7 cellular contexts compared by ENCODE assay signal in the genomic region with DNA sequence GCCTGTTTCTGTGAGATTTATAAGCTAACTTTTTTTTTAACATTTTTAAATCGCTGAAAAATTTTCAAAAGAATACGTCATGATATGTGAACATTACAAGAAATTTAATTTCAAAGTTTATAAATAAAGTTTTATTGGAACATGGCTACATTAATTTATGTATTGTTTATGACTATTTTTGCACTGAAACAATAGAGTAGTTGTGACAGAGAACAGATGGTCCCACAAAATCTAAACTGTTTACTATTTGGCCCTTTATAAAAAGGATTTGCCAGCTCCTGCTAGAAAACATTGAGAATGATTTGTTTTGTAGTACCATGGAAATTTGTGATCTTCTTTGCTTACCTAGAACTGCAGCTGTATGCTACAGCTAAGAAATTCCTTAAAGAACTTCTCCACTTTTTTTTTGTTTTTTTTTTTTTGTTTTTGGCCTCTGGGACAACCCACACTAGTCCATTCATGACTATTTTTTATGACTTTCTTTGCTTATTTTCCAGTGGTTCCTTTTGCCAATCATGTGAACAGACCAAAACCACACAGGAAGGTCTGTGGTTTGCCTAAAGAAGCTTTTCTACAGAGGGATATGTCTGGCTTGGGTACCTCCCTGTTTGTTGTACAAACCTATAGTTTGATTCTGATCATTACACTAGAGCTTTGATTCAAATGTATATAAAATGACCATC. TPM values are rescaled to one million over a fixed set of nuclear protein-coding genes. Genes with fewer than 3 reads are reported as not detected.
DNase-seq lines count a peak whose midpoint lies in the region; ATAC-seq and TF ChIP-seq lines count a peak whose summit lies in the region.

No MANE protein-coding gene starts in this region.

- H3K4me1 Mint-ChIP-seq in activated naive CD8-positive, alpha-beta T cell (ENCODE audit: low read depth), result peaks cover 71% of the 10 kb centered on the region
- peaks cover 70% of the 10 kb centered on the region for H3K4me1 Mint-ChIP-seq in osteocyte (ENCODE audit: unreplicated experiment)

- H3K9ac ChIP-seq in Loucy (ENCODE audit: low read depth, low read length, poor library complexity, severe bottlenecking), result no peak overlapping the region

- H3K27ac Mint-ChIP-seq in activated naive CD8-positive, alpha-beta T cell, result peak overlapping the region; percentile 51
- H3K27ac Mint-ChIP-seq in osteocyte (ENCODE audit: unreplicated experiment), result peak overlapping the region; percentile 70

- H3K79me2 ChIP-seq in Loucy (ENCODE audit: insufficient read depth, low read length), result no peaks in the 10 kb centered on the region

- H3K4me1 ChIP-seq in Loucy (ENCODE audit: insufficient read depth, low read length, poor library complexity, severe bottlenecking), result peaks cover 35% of the 10 kb centered on the region

- no peaks in the 10 kb centered on the region for H3K9me3 Mint-ChIP-seq in activated naive CD8-positive, alpha-beta T cell (ENCODE audit: low read depth)
- peaks cover 2% of the 10 kb centered on the region for H3K9me3 Mint-ChIP-seq in osteocyte (ENCODE audit: unreplicated experiment)

- H3K4me3 ChIP-seq in Loucy (ENCODE audit: low read length, poor library complexity, severe bottlenecking), result no peak overlapping the region
- no peak overlapping the region for H3K4me3 ChIP-seq in MG63

- peak overlapping the region; percentile 67 for H3K4me3 Mint-ChIP-seq in activated naive CD8-positive, alpha-beta T cell
- H3K4me3 Mint-ChIP-seq in osteocyte (ENCODE audit: unreplicated experiment), result no peak overlapping the region

- H3K4me2 ChIP-seq in Loucy (ENCODE audit: low read depth, low read length, poor library complexity, severe bottlenecking), result peak overlapping the region; percentile 34

- H3K36me3 ChIP-seq in Loucy (ENCODE audit: insufficient read depth, low read length), result no peaks in the 10 kb centered on the region
- no peaks in the 10 kb centered on the region for H3K36me3 ChIP-seq in MG63

- no peak overlapping the region for H2AFZ ChIP-seq in Loucy (ENCODE audit: low read length)

- no peaks in the 10 kb centered on the region for H3F3A ChIP-seq in Loucy (ENCODE audit: low read depth)

- no peaks in the 10 kb centered on the region for H3K9me3 ChIP-seq in Loucy (ENCODE audit: insufficient read depth, low read depth, low read length)
- no peaks in the 10 kb centered on the region for H3K9me3 ChIP-seq in MG63

- no peak for TF ChIP-seq CTCF in Loucy (conservative IDR thresholded peaks at IDR 0.05; ENCODE audit: low read length)
- TF ChIP-seq CTCF in osteocyte (IDR thresholded peaks at IDR 0.05), result no peak

- no peaks in the 10 kb centered on the region for H3K27me3 Mint-ChIP-seq in activated naive CD8-positive, alpha-beta T cell
- H3K27me3 Mint-ChIP-seq in osteocyte (ENCODE audit: unreplicated experiment), result no peaks in the 10 kb centered on the region

- DNase-seq in osteocyte (ENCODE audit: extremely low spot score, unreplicated experiment) (no peak), NCI-H2196 (lab: John Stamatoyannopoulos, UW; ENCODE audit: unreplicated experiment) (no peak), MG63 (no peak)

- no peaks in the 10 kb centered on the region for H3K9me2 ChIP-seq in Loucy (replicated peaks; ENCODE audit: low read depth, low read length)

- peaks cover 36% of the 10 kb centered on the region for H3K27me3 ChIP-seq in Loucy (ENCODE audit: insufficient read depth, low read length, poor library complexity, severe bottlenecking)
- no peaks in the 10 kb centered on the region for H3K27me3 ChIP-seq in MG63

- peak; percentile 12 for ATAC-seq in GM18861 (IDR thresholded peaks at IDR 0.05; ENCODE audit: unreplicated experiment)
- ATAC-seq in GM19324 (IDR thresholded peaks at IDR 0.05; ENCODE audit: low FRiP score, unreplicated experiment), result no peak

- no peaks in the 10 kb centered on the region for H3K36me3 Mint-ChIP-seq in activated naive CD8-positive, alpha-beta T cell
- H3K36me3 Mint-ChIP-seq in osteocyte (ENCODE audit: unreplicated experiment), result peaks cover 4% of the 10 kb centered on the region

- H4K20me1 ChIP-seq in Loucy (ENCODE audit: insufficient read depth, low read length, poor library complexity, severe bottlenecking), result no peaks in the 10 kb centered on the region

RNA-seq across cellular contexts. Expression of gene ST7, which starts 55.7 kb away (rescaled TPM):
- 68.5 and 72.7 TPM in 2 replicates for total RNA-seq in osteocyte
- total RNA-seq in MG63 (2014; rRNA removed; shearing (Covaris generic); ENCODE audit: low replicate concordance), result 13.7 and 14.4 TPM in 2 replicates
